8 cellular contexts compared by ENCODE assay signal in genomic region chrX:46573331-46573895, GRCh38. TPM values are rescaled to one million over a fixed set of nuclear protein-coding genes. Genes with fewer than 3 reads are reported as not detected.
DNase-seq lines count a peak whose midpoint lies in the region; ATAC-seq and TF ChIP-seq lines count a peak whose summit lies in the region.

TSS of gene CHST7 (plus strand) at chrX:46573765. CDS start at chrX:46573932, 167 bp downstream.

- peak; percentile 55 for DNase-seq in NCI-H1436 (lab: John Stamatoyannopoulos, UW)
- DNase-seq in NCI-H1436 treated with DMSO at 0.1 percent for 48 hours (lab: John Stamatoyannopoulos, UW): no peak
- peak; percentile 32 for DNase-seq in NCI-H2196 treated with DMSO at 0.1 percent for 48 hours (lab: John Stamatoyannopoulos, UW; ENCODE audit: unreplicated experiment)
- DNase-seq in cerebellum (ENCODE audit: low spot score): peak; percentile 34
- peak; percentile 81 for DNase-seq in islet precursor cell
- peak; percentile 73 for DNase-seq in stimulated activated CD4-positive, alpha-beta T cell treated with anti-CD3 and anti-CD28 coated beads, Interleukin-15, amount 100 ng/mL, for 24 hours

- ATAC-seq in HG02943 (IDR thresholded peaks at IDR 0.05; ENCODE audit: low read depth, unreplicated experiment): peak; percentile 44

- H3K4me3 ChIP-seq in WI38 (ENCODE audit: low read depth, low read length): peak within 1 kb of the TSS; percentile 61

- peak; percentile 25; the same call in 1 of the 2 replicates for TF ChIP-seq CTCF in WI38 (IDR thresholded peaks at IDR 0.05; ENCODE audit: low read depth, low read length)

RNA-seq across cellular contexts. Expression of gene CHST7, which starts in this region (rescaled TPM):
- total RNA-seq in cerebellum: 12.2 TPM
